In the genomic region with DNA sequence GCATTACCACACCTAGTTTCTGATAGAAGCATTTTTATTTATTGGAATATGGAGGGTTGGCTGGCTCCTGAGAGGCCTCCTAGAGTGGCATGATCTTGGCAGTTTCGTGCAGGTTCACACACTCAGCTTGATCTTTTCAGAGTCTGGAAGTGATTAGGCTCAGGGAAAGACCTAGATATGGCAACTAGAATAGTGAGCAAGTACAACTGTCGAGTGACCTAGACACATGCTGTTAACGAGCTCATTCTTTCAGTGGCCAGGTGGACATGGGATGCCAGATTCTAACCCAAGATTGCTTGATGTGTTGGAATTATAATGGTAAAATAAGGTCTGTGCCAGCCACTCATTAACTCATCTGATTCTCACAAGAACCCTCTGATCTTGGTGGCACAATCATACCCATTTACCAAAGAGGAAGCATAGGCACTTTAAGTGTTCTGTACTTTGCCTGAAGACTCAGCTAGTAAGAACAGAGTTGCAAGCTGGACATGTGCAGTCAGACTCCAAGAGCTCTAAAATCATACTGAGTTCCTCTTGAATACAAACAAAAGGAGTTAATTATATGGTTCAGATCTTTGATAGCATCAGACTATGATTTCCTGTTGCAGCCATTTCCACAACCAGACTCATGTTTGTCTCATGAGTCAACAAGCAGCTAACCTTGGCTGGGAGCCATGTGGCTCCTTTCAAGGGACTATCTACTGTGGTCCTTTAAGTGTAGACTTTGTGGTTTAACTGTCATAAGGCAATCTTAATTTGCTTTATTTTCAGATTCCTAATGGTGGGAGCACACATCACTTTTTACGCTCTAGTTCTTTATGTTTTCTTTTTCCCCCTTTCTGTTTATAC, we compare ENCODE assay signal across 1 cellular context.
TF ChIP-seq lines count a peak whose summit lies in the region.

No MANE protein-coding gene starts in this region.

TF ChIP-seq in WTC11, 78 proteins besides CTCF, POLR2A, EP300 and RAD21 (continued from another document):
- TF ChIP-seq ZNF281 (CRISPR knock-in tag; IDR thresholded peaks at IDR 0.05) (no peak), ZNF423 (CRISPR knock-in tag; IDR thresholded peaks at IDR 0.05) (no peak), ETV6 (CRISPR knock-in tag; IDR thresholded peaks at IDR 0.05) (no peak), FOXJ3 (CRISPR knock-in tag; IDR thresholded peaks at IDR 0.05; ENCODE audit: borderline replicate concordance) (no peak), SOX15 (CRISPR knock-in tag; IDR thresholded peaks at IDR 0.05) (no peak), ZNF317 (CRISPR knock-in tag; IDR thresholded peaks at IDR 0.05; ENCODE audit: borderline replicate concordance, low read depth) (no peak), OVOL2 (CRISPR knock-in tag; IDR thresholded peaks at IDR 0.05; ENCODE audit: borderline replicate concordance) (no peak), ESRRA (CRISPR knock-in tag; IDR thresholded peaks at IDR 0.05; ENCODE audit: borderline replicate concordance) (no peak), JUN (CRISPR knock-in tag; IDR thresholded peaks at IDR 0.05) (no peak), JAZF1 (CRISPR knock-in tag; IDR thresholded peaks at IDR 0.05) (no peak), ZSCAN18 (CRISPR knock-in tag; IDR thresholded peaks at IDR 0.05) (no peak), MXD4 (CRISPR knock-in tag; IDR thresholded peaks at IDR 0.05; ENCODE audit: borderline replicate concordance) (no peak), ZNF671 (CRISPR knock-in tag; IDR thresholded peaks at IDR 0.05) (no peak)
- TF ChIP-seq, protein P1, sequence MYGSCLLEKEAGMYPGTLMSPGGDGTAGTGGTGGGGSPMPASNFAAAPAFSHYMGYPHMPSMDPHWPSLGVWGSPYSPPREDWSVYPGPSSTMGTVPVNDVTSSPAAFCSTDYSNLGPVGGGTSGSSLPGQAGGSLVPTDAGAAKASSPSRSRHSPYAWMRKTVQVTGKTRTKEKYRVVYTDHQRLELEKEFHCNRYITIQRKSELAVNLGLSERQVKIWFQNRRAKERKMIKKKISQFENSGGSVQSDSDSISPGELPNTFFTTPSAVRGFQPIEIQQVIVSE (CRISPR knock-in tag; IDR thresholded peaks at IDR 0.05; ENCODE audit: borderline replicate concordance) = no peak
